ENCODE assay signal across 28 cellular contexts in the genomic region with DNA sequence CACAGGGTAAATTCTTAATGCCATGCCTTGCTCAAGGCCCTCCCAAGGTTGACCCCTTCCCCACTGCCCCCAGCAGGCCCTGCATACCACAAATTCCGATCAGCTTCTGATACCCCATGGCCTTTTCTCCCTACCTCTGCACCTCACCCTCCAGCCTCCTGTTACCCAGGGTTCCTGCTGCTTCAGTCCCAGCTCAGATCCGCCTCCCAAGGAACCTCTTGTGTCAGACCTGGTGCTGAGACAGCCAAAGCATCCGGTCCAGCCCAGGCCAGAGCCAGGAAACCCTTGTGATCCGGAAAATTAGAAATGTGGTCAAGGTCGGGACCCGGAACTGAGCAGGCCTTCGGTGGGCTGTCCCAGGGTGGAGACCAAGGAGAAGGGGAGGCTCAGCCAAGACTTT.
"Had no signal": no experiment of that assay in that cellular context is flagged by ENCODE, and none has a peak within 500 bp of the region (broad histone marks: within the 10 kb centered on the region; RNA-seq: fewer than 3 reads in every experiment).

No MANE protein-coding gene starts in this region.

- H3K9me3 Mint-ChIP-seq: activated B cell treated with CpG ODN at 0.5 μM for 24 hours; activated T-cell treated with anti-CD3 and anti-CD28 coated beads, Interleukin-2, amount 50 U/mL, for 24 hours; activated T-helper 2 cell treated with anti-CD3 and anti-CD28 coated beads, Interferon-gamma antibody, Interleukin-2, Interleukin-4, amounts not matched to agents 10 μg/mL and 5 μg/mL and 100 μg/mL, durations not matched to agents 14 hours and 24 hours and 36 hours; memory B cell; stimulated activated naive CD8-positive, alpha-beta T cell treated with anti-CD3 and anti-CD28 coated beads, Interleukin-15, Interleukin-2, amounts not matched to agents 100 ng/mL and 50 ng/mL, for 24 hours had no signal

- H3K4me3 ChIP-seq: adrenal gland, ascending aorta, ovary, psoas muscle, right atrium auricular region, tibial artery, vagina had no signal

- H3K4me1 ChIP-seq: adrenal gland, ascending aorta, foreskin keratinocyte, psoas muscle, right atrium auricular region, tibial artery had no signal

- DNase-seq: activated B cell treated with CpG ODN at 0.5 μM for 24 hours; activated CD4-positive, alpha-beta T cell treated with anti-CD3 and anti-CD28 coated beads for 36 hours; activated CD4-positive, alpha-beta T cell treated with anti-CD3 and anti-CD28 coated beads, Interleukin-2, amount 50 U/mL, for 4 hours; activated CD8-positive, alpha-beta memory T cell treated with anti-CD3 and anti-CD28 coated beads for 24 hours; activated CD8-positive, alpha-beta memory T cell treated with anti-CD3 and anti-CD28 coated beads, Interleukin-2, amount 50 U/mL, for 4 hours; activated naive CD4-positive, alpha-beta T cell; activated T-cell treated with anti-CD3 and anti-CD28 coated beads, Interleukin-2, amount 50 U/mL, for 24 hours; brain microvascular endothelial cell; dermis blood vessel endothelial cell; effector CD8-positive, alpha-beta T cell; foreskin keratinocyte; left colon; naive thymus-derived CD4-positive, alpha-beta T cell; ovary; psoas muscle; stimulated activated CD4-positive, alpha-beta T cell treated with anti-CD3 and anti-CD28 coated beads, Interleukin-12 subunit alpha, Interleukin-12 subunit beta, amount 100 ng/mL, for 4 hours; stimulated activated CD4-positive, alpha-beta T cell treated with anti-CD3 and anti-CD28 coated beads, Interleukin-4, amount 100 ng/mL, for 4 hours; substantia nigra; T-helper 9 cell; tibial artery had no signal

- H3K36me3 Mint-ChIP-seq: activated naive CD8-positive, alpha-beta T cell; memory B cell; naive thymus-derived CD4-positive, alpha-beta T cell had no signal

- H3K4me1 Mint-ChIP-seq: activated B cell treated with CpG ODN at 0.5 μM for 24 hours, memory B cell had no signal

- H3K36me3 ChIP-seq: adrenal gland, ascending aorta, brain microvascular endothelial cell, ovary, right atrium auricular region, tibial artery, vagina had no signal

- H3K27ac ChIP-seq: adrenal gland, ascending aorta, brain microvascular endothelial cell, foreskin keratinocyte, ovary, psoas muscle, right atrium auricular region, tibial artery, vagina had no signal

- ATAC-seq: activated CD4-positive, alpha-beta T cell treated with anti-CD3 and anti-CD28 coated beads for 36 hours; foreskin keratinocyte; left colon; naive thymus-derived CD4-positive, alpha-beta T cell; psoas muscle had no signal

- H3K27me3 Mint-ChIP-seq: activated CD4-positive, alpha-beta T cell treated with anti-CD3 and anti-CD28 coated beads for 36 hours; activated naive CD8-positive, alpha-beta T cell; activated T-cell treated with anti-CD3 and anti-CD28 coated beads, Interleukin-2, amount 50 U/mL, for 24 hours; stimulated activated naive CD8-positive, alpha-beta T cell treated with anti-CD3 and anti-CD28 coated beads, Interleukin-15, Interleukin-2, amounts not matched to agents 100 ng/mL and 50 ng/mL, for 24 hours had no signal

- H3K9me3 ChIP-seq: adrenal gland, ascending aorta, ovary, psoas muscle, right atrium auricular region, tibial artery, vagina had no signal

- H3K27me3 ChIP-seq: adrenal gland, ascending aorta, brain microvascular endothelial cell, ovary, right atrium auricular region, vagina had no signal

- H3K27ac Mint-ChIP-seq: activated B cell treated with CpG ODN at 0.5 μM for 24 hours; activated CD4-positive, alpha-beta T cell treated with anti-CD3 and anti-CD28 coated beads for 36 hours; activated naive CD8-positive, alpha-beta T cell; activated T-cell treated with anti-CD3 and anti-CD28 coated beads, Interleukin-2, amount 50 U/mL, for 24 hours; activated T-helper 2 cell treated with anti-CD3 and anti-CD28 coated beads, Interferon-gamma antibody, Interleukin-2, Interleukin-4, amounts not matched to agents 10 μg/mL and 5 μg/mL and 100 μg/mL, durations not matched to agents 14 hours and 24 hours and 36 hours; memory B cell; stimulated activated naive CD8-positive, alpha-beta T cell treated with anti-CD3 and anti-CD28 coated beads, Interleukin-15, Interleukin-2, amounts not matched to agents 100 ng/mL and 50 ng/mL, for 24 hours had no signal

- H3K4me3 Mint-ChIP-seq: activated B cell treated with CpG ODN at 0.5 μM for 24 hours; activated CD4-positive, alpha-beta T cell treated with anti-CD3 and anti-CD28 coated beads for 36 hours; activated naive CD8-positive, alpha-beta T cell; activated T-cell treated with anti-CD3 and anti-CD28 coated beads, Interleukin-2, amount 50 U/mL, for 24 hours; memory B cell; naive thymus-derived CD4-positive, alpha-beta T cell; stimulated activated naive CD8-positive, alpha-beta T cell treated with anti-CD3 and anti-CD28 coated beads, Interleukin-15, Interleukin-2, amounts not matched to agents 100 ng/mL and 50 ng/mL, for 24 hours had no signal
